In genomic region chr12:68932701-68933563, GRCh38 we compare ENCODE assay signal across 8 cellular contexts. TPM values are rescaled to one million over a fixed set of nuclear protein-coding genes. Genes with fewer than 3 reads are reported as not detected.
A peak's percentile ranks its signal among the peaks of the same experiment; 100 is the strongest.
DNase-seq lines count a peak whose midpoint lies in the region; ATAC-seq and TF ChIP-seq lines count a peak whose summit lies in the region.

Gene CPM, minus strand, starts transcription at chr12:68933171. Its CDS starts 334 bp downstream, at chr12:68932837.

- H3K9ac ChIP-seq in parathyroid adenoma: no peak within 1 kb of the TSS

- H3K36me3 ChIP-seq in CD8-positive, alpha-beta memory T cell (ENCODE audit: insufficient read depth, low read length): no peaks in the 10 kb centered on the region
- H3K36me3 ChIP-seq in parathyroid adenoma (ENCODE audit: control insufficient read depth, insufficient read depth, low read length) (no peaks in the 10 kb centered on the region), thymus (ENCODE audit: control insufficient read depth, insufficient read depth) (no peaks in the 10 kb centered on the region)

- no peak for TF ChIP-seq CTCF in parathyroid adenoma (IDR thresholded peaks at IDR 0.05)

- H3K27ac ChIP-seq in CD8-positive, alpha-beta memory T cell (ENCODE audit: low read depth, low read length): no peak within 1 kb of the TSS
- no peak within 1 kb of the TSS for H3K27ac ChIP-seq in parathyroid adenoma
- no peak within 1 kb of the TSS for H3K27ac ChIP-seq in thymus (ENCODE audit: low read depth)

- peak within 1 kb of the TSS; percentile 83 to 93 (median 87) for H3K4me3 Mint-ChIP-seq in CD8-positive, alpha-beta memory T cell
- peak within 1 kb of the TSS; percentile 89 for H3K4me3 Mint-ChIP-seq in activated naive CD8-positive, alpha-beta T cell

- POLR2A ChIA-PET in CD8-positive, alpha-beta memory T cell (lab: Charles Lee): interaction anchor here (0.6 kb wide), 1 partner anchor 152 kb away, joined by 9 read pairs; no protein-coding TSS in a partner anchor

- CTCF ChIA-PET in CD8-positive, alpha-beta memory T cell (lab: Charles Lee): interaction anchor here (0.8 kb wide), 1 partner anchor 20 kb away, joined by 3 read pairs; no protein-coding TSS in a partner anchor

- H3K27me3 Mint-ChIP-seq in CD8-positive, alpha-beta memory T cell: peaks cover 29 to 51% of the 10 kb centered on the region in 2 donors
- H3K27me3 Mint-ChIP-seq in activated naive CD8-positive, alpha-beta T cell: peaks cover 8% of the 10 kb centered on the region

- peak within 1 kb of the TSS; percentile 61 for H3K4me2 ChIP-seq in parathyroid adenoma (ENCODE audit: low read length)

- no peaks in the 10 kb centered on the region for H3K36me3 Mint-ChIP-seq in CD8-positive, alpha-beta memory T cell
- H3K36me3 Mint-ChIP-seq in activated naive CD8-positive, alpha-beta T cell: peaks cover 5% of the 10 kb centered on the region

- H3K9me3 Mint-ChIP-seq in CD8-positive, alpha-beta memory T cell: peaks cover 0 to 2% (median 0%) of the 10 kb centered on the region in 5 donors
- H3K9me3 Mint-ChIP-seq in activated naive CD8-positive, alpha-beta T cell (ENCODE audit: low read depth): no peaks in the 10 kb centered on the region

- H3K9me3 ChIP-seq in CD8-positive, alpha-beta memory T cell (ENCODE audit: low read length): no peaks in the 10 kb centered on the region
- H3K9me3 ChIP-seq in parathyroid adenoma (ENCODE audit: control insufficient read depth, low read length) (no peaks in the 10 kb centered on the region), thymus (ENCODE audit: control insufficient read depth) (peaks cover 2% of the 10 kb centered on the region)

- intact Hi-C loops in cardiac septum (cut with DNase I): no loop called here

- 1% methylated on average over 81 of the region's 81 CpGs for WGBS in thymus

- peak within 1 kb of the TSS; percentile 65 for H2AFZ ChIP-seq in parathyroid adenoma

- H3K27ac Mint-ChIP-seq in CD8-positive, alpha-beta memory T cell: peak within 1 kb of the TSS in 1 of 8 donors; percentile 70
- H3K27ac Mint-ChIP-seq in activated naive CD8-positive, alpha-beta T cell: peak within 1 kb of the TSS; percentile 16

- H3K27me3 ChIP-seq in CD8-positive, alpha-beta memory T cell (ENCODE audit: insufficient read depth, low read length, poor library complexity, severe bottlenecking): peaks cover 11% of the 10 kb centered on the region
- H3K27me3 ChIP-seq in parathyroid adenoma (ENCODE audit: control insufficient read depth, insufficient read depth, low read length): no peaks in the 10 kb centered on the region
- peaks cover 22% of the 10 kb centered on the region for H3K27me3 ChIP-seq in thymus (ENCODE audit: control insufficient read depth, insufficient read depth)

- ATAC-seq in GM19455 (IDR thresholded peaks at IDR 0.05; ENCODE audit: unreplicated experiment): peak; percentile 98
- ATAC-seq in HG03571 (IDR thresholded peaks at IDR 0.05; ENCODE audit: unreplicated experiment): peak; percentile 97

- no peaks in the 10 kb centered on the region for H3K79me2 ChIP-seq in parathyroid adenoma

- peak; percentile 47 to 64 (median 59) for DNase-seq in CD8-positive, alpha-beta memory T cell
- DNase-seq in SKM-1 (lab: John Stamatoyannopoulos, UW; ENCODE audit: unreplicated experiment) (peak; percentile 10), cardiac septum (ENCODE audit: low spot score) (peak; percentile 91)

- peak within 1 kb of the TSS; percentile 57 for H3K4me3 ChIP-seq in CD8-positive, alpha-beta memory T cell (ENCODE audit: low read length)
- H3K4me3 ChIP-seq in parathyroid adenoma (ENCODE audit: low read depth, low read length) (peak within 1 kb of the TSS; percentile 51), thymus (ENCODE audit: low read length) (peak within 1 kb of the TSS; percentile 52)

- peaks cover 6 to 14% (median 9%) of the 10 kb centered on the region in 3 donors for H3K4me1 Mint-ChIP-seq in CD8-positive, alpha-beta memory T cell
- H3K4me1 Mint-ChIP-seq in activated naive CD8-positive, alpha-beta T cell (ENCODE audit: low read depth): peaks cover 13% of the 10 kb centered on the region

- H3K4me1 ChIP-seq in CD8-positive, alpha-beta memory T cell (ENCODE audit: insufficient read depth, low read length): peaks cover 7% of the 10 kb centered on the region
- H3K4me1 ChIP-seq in parathyroid adenoma (no peaks in the 10 kb centered on the region), thymus (ENCODE audit: control insufficient read depth, insufficient read depth, low read length) (no peaks in the 10 kb centered on the region)

RNA-seq across cellular contexts. Expression of gene CPM, which starts in this region (rescaled TPM):
- 1 to 10 TPM; 1.6 to 1.9 TPM for total RNA-seq in CD8-positive, alpha-beta memory T cell
- polyA plus RNA-seq in CD8-positive, alpha-beta memory T cell: 0.26 TPM
- total RNA-seq in cardiac septum: 3.2 TPM
- polyA plus RNA-seq in thymus: 11.4 TPM

Comparison
In these comparisons a context has a peak if more than half of its experiments do, and no peak if none do; other contexts are left out.
1. DNase-seq: peak in every context shown above with its lines; median percentile 91 in cardiac septum; 59 in CD8-positive, alpha-beta memory T cell; 10 in SKM-1.